1 cellular context compared by ENCODE assay signal in the genomic region with DNA sequence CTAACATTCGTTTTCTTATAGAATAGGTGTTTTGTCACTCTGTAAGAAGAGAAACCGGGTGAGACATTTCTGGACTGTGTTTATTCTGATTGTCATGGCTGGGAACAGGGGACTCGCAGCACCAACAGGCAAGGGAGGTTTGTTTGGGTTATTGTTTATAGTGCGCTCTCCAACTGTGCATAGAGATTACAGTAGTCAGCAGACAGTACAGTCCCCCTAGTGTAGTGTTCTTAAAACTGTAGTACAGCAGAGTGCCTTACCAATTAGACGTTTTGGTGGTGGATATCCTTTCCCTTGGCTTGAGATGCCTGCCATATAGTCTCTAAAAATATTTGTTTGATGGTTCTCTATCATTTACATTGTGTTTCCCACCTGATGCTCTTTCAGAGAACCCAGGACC.
TF ChIP-seq lines count a peak whose summit lies in the region.

No MANE protein-coding gene starts in this region.

TF ChIP-seq in K562, 482 proteins besides CTCF, POLR2A, EP300 and RAD21 (continued from another document):
- TF ChIP-seq, protein P1, sequence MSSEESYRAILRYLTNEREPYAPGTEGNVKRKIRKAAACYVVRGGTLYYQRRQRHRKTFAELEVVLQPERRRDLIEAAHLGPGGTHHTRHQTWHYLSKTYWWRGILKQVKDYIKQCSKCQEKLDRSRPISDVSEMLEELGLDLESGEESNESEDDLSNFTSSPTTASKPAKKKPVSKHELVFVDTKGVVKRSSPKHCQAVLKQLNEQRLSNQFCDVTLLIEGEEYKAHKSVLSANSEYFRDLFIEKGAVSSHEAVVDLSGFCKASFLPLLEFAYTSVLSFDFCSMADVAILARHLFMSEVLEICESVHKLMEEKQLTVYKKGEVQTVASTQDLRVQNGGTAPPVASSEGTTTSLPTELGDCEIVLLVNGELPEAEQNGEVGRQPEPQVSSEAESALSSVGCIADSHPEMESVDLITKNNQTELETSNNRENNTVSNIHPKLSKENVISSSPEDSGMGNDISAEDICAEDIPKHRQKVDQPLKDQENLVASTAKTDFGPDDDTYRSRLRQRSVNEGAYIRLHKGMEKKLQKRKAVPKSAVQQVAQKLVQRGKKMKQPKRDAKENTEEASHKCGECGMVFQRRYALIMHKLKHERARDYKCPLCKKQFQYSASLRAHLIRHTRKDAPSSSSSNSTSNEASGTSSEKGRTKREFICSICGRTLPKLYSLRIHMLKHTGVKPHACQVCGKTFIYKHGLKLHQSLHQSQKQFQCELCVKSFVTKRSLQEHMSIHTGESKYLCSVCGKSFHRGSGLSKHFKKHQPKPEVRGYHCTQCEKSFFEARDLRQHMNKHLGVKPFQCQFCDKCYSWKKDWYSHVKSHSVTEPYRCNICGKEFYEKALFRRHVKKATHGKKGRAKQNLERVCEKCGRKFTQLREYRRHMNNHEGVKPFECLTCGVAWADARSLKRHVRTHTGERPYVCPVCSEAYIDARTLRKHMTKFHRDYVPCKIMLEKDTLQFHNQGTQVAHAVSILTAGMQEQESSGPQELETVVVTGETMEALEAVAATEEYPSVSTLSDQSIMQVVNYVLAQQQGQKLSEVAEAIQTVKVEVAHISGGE (CRISPR knock-in tag; IDR thresholded peaks at IDR 0.05), result no peak
- TF ChIP-seq ZNF24 (IDR thresholded peaks at IDR 0.05) (no peak), GTF2B (IDR thresholded peaks at IDR 0.05; ENCODE audit: extremely low read depth, insufficient read length) (no peak)
